ENCODE assay signal across 1 cellular context in genomic region chr3:26438981-26439884, GRCh38.
TF ChIP-seq lines count a peak whose summit lies in the region.

No MANE protein-coding gene starts in this region.

TF ChIP-seq in GM23338, 12 proteins besides CTCF, POLR2A, EP300 and RAD21 (continued from another document):
- no peak for TF ChIP-seq ZNF462 (CRISPR knock-in tag; IDR thresholded peaks at IDR 0.05)
- TF ChIP-seq ETS1 (IDR thresholded peaks at IDR 0.05): no peak
- no peak for TF ChIP-seq JUNB (IDR thresholded peaks at IDR 0.05; ENCODE audit: unreplicated experiment)
- no peak for TF ChIP-seq EZH2 (IDR thresholded peaks at IDR 0.05; ENCODE audit: low read depth, unreplicated experiment)
